8 cellular contexts compared by ENCODE assay signal in the genomic region with DNA sequence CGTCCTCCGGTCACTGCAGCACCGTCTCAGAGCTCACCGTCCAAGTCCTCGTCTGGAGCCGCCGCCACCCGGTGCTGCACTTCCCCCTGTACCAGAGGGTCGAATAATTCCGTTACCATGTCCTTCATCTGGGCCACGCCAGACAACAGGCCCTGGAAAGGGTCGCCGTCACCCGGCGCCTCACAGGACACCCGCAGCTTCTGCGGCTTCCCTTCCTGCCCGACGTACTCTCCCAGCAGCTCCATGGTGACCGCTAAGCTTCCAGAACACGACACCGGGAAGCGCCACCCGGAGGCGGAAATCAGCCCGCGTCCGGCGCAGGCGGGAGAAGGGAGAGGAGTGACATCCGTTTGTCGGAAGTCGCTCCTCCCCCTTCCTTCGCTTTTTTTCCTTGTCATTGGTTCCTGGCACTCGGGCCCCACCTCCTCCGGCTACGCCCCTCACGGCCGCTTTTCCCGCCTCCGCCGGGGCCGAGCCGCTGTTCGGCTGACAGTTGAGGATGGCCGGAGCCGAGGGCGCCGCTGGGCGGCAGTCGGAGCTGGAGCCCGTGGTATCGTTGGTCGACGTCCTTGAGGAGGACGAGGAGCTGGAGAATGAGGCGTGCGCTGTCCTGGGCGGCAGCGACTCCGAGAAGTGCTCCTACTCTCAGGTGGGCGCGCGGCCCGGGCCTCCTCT. TPM values are rescaled to one million over a fixed set of nuclear protein-coding genes. Genes with fewer than 3 reads are reported as not detected.
A peak's percentile ranks its signal among the peaks of the same experiment; 100 is the strongest.
DNase-seq lines count a peak whose midpoint lies in the region; ATAC-seq and TF ChIP-seq lines count a peak whose summit lies in the region.

A gene with protein sequence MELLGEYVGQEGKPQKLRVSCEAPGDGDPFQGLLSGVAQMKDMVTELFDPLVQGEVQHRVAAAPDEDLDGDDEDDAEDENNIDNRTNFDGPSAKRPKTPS (minus strand): TSS at position 273 of the 675 bp plus-strand sequence. CDS start 28 bp downstream, at position 245.
A gene with protein sequence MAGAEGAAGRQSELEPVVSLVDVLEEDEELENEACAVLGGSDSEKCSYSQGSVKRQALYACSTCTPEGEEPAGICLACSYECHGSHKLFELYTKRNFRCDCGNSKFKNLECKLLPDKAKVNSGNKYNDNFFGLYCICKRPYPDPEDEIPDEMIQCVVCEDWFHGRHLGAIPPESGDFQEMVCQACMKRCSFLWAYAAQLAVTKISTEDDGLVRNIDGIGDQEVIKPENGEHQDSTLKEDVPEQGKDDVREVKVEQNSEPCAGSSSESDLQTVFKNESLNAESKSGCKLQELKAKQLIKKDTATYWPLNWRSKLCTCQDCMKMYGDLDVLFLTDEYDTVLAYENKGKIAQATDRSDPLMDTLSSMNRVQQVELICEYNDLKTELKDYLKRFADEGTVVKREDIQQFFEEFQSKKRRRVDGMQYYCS (plus strand): TSS at position 464 of the 675 bp plus-strand sequence. CDS start 36 bp downstream, at position 500.

- peak within 1 kb of the TSS; percentile 92 for H2AFZ ChIP-seq in parathyroid adenoma

- H3K79me2 ChIP-seq in parathyroid adenoma: peaks cover 5% of the 10 kb centered on the region

- H3K4me1 ChIP-seq in parathyroid adenoma: no peaks in the 10 kb centered on the region
- H3K4me1 ChIP-seq in tibial nerve: peaks cover 0 to 38% (median 24%) of the 10 kb centered on the region in 4 donors

- H3K27me3 ChIP-seq in parathyroid adenoma (ENCODE audit: control insufficient read depth, insufficient read depth, low read length): no peaks in the 10 kb centered on the region
- H3K27me3 ChIP-seq in tibial nerve: no peaks in the 10 kb centered on the region

- H3K4me3 Mint-ChIP-seq in activated naive CD8-positive, alpha-beta T cell treated with anti-CD3 and anti-CD28 coated beads, Interleukin-2, amount 50 U/mL, for 24 hours: peak within 1 kb of the TSS; percentile 84

- intact Hi-C loops in Right ventricle myocardium superior (cut with DNase I): no loop called here

- TF ChIP-seq EP300 in tibial nerve (IDR thresholded peaks at IDR 0.05): peak; percentile 90

- no peaks in the 10 kb centered on the region for H3K36me3 ChIP-seq in parathyroid adenoma (ENCODE audit: control insufficient read depth, insufficient read depth, low read length)
- peaks cover 0 to 14% (median 2%) of the 10 kb centered on the region in 3 donors for H3K36me3 ChIP-seq in tibial nerve

- peak within 1 kb of the TSS; percentile 80 for H3K4me3 ChIP-seq in parathyroid adenoma (ENCODE audit: low read depth, low read length)
- H3K4me3 ChIP-seq in tibial nerve: peak within 1 kb of the TSS; percentile 46 to 96 (median 77)

- peak within 1 kb of the TSS; percentile 79 for H3K4me2 ChIP-seq in parathyroid adenoma (ENCODE audit: low read length)

- peak; percentile 14 to 75 for TF ChIP-seq POLR2A in tibial nerve (IDR thresholded peaks at IDR 0.05)

- WGBS in tibial nerve, 2 donors: 0 to 1% methylated on average over 48 to 64 of the region's 65 CpGs

- H3K4me1 Mint-ChIP-seq in activated naive CD8-positive, alpha-beta T cell treated with anti-CD3 and anti-CD28 coated beads, Interleukin-2, amount 50 U/mL, for 24 hours: peaks cover 41% of the 10 kb centered on the region

- H3K27ac Mint-ChIP-seq in activated naive CD8-positive, alpha-beta T cell treated with anti-CD3 and anti-CD28 coated beads, Interleukin-2, amount 50 U/mL, for 24 hours: peak within 1 kb of the TSS; percentile 88

- ATAC-seq in HG02763 (IDR thresholded peaks at IDR 0.05; ENCODE audit: unreplicated experiment) (peak; percentile 83), Right ventricle myocardium superior (ENCODE audit: poor library complexity) (peak; percentile 99)
- peak; percentile 86 for ATAC-seq in activated naive CD8-positive, alpha-beta T cell treated with anti-CD3 and anti-CD28 coated beads, Interleukin-2, amount 50 U/mL, for 24 hours

- H3K27ac ChIP-seq in parathyroid adenoma (peak within 1 kb of the TSS; percentile 77), tibial nerve (peak within 1 kb of the TSS; percentile 41 to 93 (median 82))

- DNase-seq in NCI-H1417 treated with DMSO at 0.1 percent for 48 hours (lab: John Stamatoyannopoulos, UW): peak; percentile 96
- peak; percentile 98 for DNase-seq in SW480 (ENCODE audit: low spot score)
- peak; percentile 94 for DNase-seq in activated naive CD8-positive, alpha-beta T cell treated with anti-CD3 and anti-CD28 coated beads, Interleukin-2, amount 50 U/mL, for 24 hours
- DNase-seq in Right ventricle myocardium superior: peak; percentile 96
- DNase-seq in tibial nerve (ENCODE audit: low spot score in 2 of 2): peak; percentile 86 to 91

- H3K36me3 Mint-ChIP-seq in activated naive CD8-positive, alpha-beta T cell treated with anti-CD3 and anti-CD28 coated beads, Interleukin-2, amount 50 U/mL, for 24 hours (ENCODE audit: low read depth): peaks cover 25% of the 10 kb centered on the region

- no peaks in the 10 kb centered on the region for H3K27me3 Mint-ChIP-seq in activated naive CD8-positive, alpha-beta T cell treated with anti-CD3 and anti-CD28 coated beads, Interleukin-2, amount 50 U/mL, for 24 hours

- H3K9me3 ChIP-seq in parathyroid adenoma (ENCODE audit: control insufficient read depth, low read length): no peaks in the 10 kb centered on the region
- no peaks in the 10 kb centered on the region for H3K9me3 ChIP-seq in tibial nerve

- peak within 1 kb of the TSS; percentile 32 for H3K9ac ChIP-seq in parathyroid adenoma

- H3K9me3 Mint-ChIP-seq in activated naive CD8-positive, alpha-beta T cell treated with anti-CD3 and anti-CD28 coated beads, Interleukin-2, amount 50 U/mL, for 24 hours: no peaks in the 10 kb centered on the region

- TF ChIP-seq CTCF in GM12874 (IDR thresholded peaks at IDR 0.05; ENCODE audit: insufficient read depth, low read depth, low read length) (peak; percentile 18; the same call in 1 of the 2 replicates), parathyroid adenoma (IDR thresholded peaks at IDR 0.05) (peak; percentile 42), tibial nerve (IDR thresholded peaks at IDR 0.05) (peak; percentile 21 to 60 (median 51))

RNA-seq across cellular contexts. Expression of the first gene that starts in this region (rescaled TPM):
- total RNA-seq in Right ventricle myocardium superior: 16.3 TPM
- 10 to 100 TPM in 3 of 4 donors, 1 to 10 TPM in 1; 7.5 to 23.4 (median 13.2) TPM for total RNA-seq in tibial nerve

RNA-seq across cellular contexts. Expression of the second gene that starts in this region (rescaled TPM):
- 16.1 TPM for total RNA-seq in Right ventricle myocardium superior
- 10 to 100 TPM; 20.2 to 40.2 (median 24.5) TPM for total RNA-seq in tibial nerve

Comparison
In these comparisons a context has a peak if more than half of its experiments do, and no peak if none do; other contexts are left out.
1. Peak in every context shown above with its lines: DNase-seq, ATAC-seq, H3K4me3 ChIP-seq and H3K27ac ChIP-seq.